8 cellular contexts compared by ENCODE assay signal in the genomic region with DNA sequence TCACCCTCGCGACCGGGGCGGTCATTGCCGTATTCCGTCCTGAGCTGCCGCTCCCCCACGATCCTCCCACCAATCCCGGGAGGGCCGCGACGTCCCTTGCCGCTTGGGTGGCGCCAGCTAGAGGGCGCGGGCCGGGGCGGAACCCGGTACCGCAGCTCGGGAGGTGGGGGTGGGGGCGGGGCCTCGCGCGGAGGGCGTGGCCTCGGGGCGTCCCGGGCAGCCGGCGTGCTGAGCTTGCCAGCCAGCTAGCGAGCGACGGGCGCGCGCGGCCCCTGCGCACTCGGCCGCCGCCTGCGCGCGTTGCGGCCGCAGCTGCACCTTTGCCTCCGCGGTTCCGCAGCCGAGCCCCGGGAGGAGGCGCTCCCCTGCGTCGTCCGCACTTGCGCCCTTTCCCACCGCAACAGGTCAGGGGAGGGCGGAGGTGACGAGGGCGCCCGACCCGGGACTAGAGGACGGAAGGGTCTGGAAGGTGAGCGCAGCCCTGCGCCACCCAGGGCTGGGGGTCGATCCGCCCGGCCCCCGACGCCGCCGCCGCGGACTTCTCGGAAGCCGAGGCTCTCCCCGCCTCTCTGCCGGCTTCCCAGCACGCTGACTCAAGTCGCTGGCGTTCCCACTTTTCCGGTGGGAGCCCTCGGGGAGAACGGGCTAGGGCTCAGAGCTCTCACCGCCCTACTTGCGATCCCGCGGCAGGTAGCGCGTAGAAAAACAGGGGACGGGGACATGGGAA. TPM values are rescaled to one million over a fixed set of nuclear protein-coding genes. Genes with fewer than 3 reads are reported as not detected.
A peak's percentile ranks its signal among the peaks of the same experiment; 100 is the strongest.
DNase-seq lines count a peak whose midpoint lies in the region; ATAC-seq and TF ChIP-seq lines count a peak whose summit lies in the region.

A gene with protein sequence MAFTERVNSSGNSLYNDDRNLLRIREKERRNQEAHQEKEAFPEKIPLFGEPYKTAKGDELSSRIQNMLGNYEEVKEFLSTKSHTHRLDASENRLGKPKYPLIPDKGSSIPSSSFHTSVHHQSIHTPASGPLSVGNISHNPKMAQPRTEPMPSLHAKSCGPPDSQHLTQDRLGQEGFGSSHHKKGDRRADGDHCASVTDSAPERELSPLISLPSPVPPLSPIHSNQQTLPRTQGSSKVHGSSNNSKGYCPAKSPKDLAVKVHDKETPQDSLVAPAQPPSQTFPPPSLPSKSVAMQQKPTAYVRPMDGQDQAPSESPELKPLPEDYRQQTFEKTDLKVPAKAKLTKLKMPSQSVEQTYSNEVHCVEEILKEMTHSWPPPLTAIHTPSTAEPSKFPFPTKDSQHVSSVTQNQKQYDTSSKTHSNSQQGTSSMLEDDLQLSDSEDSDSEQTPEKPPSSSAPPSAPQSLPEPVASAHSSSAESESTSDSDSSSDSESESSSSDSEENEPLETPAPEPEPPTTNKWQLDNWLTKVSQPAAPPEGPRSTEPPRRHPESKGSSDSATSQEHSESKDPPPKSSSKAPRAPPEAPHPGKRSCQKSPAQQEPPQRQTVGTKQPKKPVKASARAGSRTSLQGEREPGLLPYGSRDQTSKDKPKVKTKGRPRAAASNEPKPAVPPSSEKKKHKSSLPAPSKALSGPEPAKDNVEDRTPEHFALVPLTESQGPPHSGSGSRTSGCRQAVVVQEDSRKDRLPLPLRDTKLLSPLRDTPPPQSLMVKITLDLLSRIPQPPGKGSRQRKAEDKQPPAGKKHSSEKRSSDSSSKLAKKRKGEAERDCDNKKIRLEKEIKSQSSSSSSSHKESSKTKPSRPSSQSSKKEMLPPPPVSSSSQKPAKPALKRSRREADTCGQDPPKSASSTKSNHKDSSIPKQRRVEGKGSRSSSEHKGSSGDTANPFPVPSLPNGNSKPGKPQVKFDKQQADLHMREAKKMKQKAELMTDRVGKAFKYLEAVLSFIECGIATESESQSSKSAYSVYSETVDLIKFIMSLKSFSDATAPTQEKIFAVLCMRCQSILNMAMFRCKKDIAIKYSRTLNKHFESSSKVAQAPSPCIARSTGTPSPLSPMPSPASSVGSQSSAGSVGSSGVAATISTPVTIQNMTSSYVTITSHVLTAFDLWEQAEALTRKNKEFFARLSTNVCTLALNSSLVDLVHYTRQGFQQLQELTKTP (plus strand): TSS at position 240 of the 727 bp plus-strand sequence. CDS start 13,523 bp downstream, outside the sequence.

- H3K27me3 Mint-ChIP-seq in naive B cell, result no peaks in the 10 kb centered on the region
- H3K27me3 Mint-ChIP-seq in stimulated activated naive B cell treated with anti-CD40 and anti-IgM and Interleukin-4, amounts not matched to agents 10 μg/mL and 1 μg/mL and 100 μg/mL, for 72 hours, result no peaks in the 10 kb centered on the region

- WGBS in esophagus squamous epithelium, 2 donors, result 1% methylated on average over 24 of the region's 92 CpGs; no CpG with 5 or more reads in 1 of the 2 donors

- peak within 1 kb of the TSS; percentile 56 for H3K9ac ChIP-seq in KMS-11

- H3K9me3 Mint-ChIP-seq in naive B cell, result no peaks in the 10 kb centered on the region
- H3K9me3 Mint-ChIP-seq in stimulated activated naive B cell treated with anti-CD40 and anti-IgM and Interleukin-4, amounts not matched to agents 10 μg/mL and 1 μg/mL and 100 μg/mL, for 72 hours, result no peaks in the 10 kb centered on the region

- H3K27ac Mint-ChIP-seq in naive B cell, result peak within 1 kb of the TSS; percentile 93 to 98 (median 96)
- peak within 1 kb of the TSS; percentile 87 for H3K27ac Mint-ChIP-seq in stimulated activated naive B cell treated with anti-CD40 and anti-IgM and Interleukin-4, amounts not matched to agents 10 μg/mL and 1 μg/mL and 100 μg/mL, for 72 hours

- peaks cover 46 to 51% (median 48%) of the 10 kb centered on the region in 3 donors for H3K4me1 Mint-ChIP-seq in naive B cell
- peaks cover 22 to 52% of the 10 kb centered on the region in 2 donors for H3K4me1 Mint-ChIP-seq in stimulated activated naive B cell treated with anti-CD40 and anti-IgM and Interleukin-4, amounts not matched to agents 10 μg/mL and 1 μg/mL and 100 μg/mL, for 72 hours

- DNase-seq in DMS79 (lab: John Stamatoyannopoulos, UW), result peak; percentile 54
- peak; percentile 86 to 98 (median 95) for DNase-seq in Peyer's patch
- DNase-seq in activated T-cell treated with anti-CD3 and anti-CD28 coated beads, Interleukin-2, amount 50 U/mL, for 48 hours, result peak; percentile 89 to 92
- DNase-seq in esophagus squamous epithelium (lab: John Stamatoyannopoulos, UW), result peak; percentile 60
- peak; percentile 84 for DNase-seq in naive B cell
- DNase-seq in stimulated activated naive B cell treated with anti-CD40 and anti-IgM and Interleukin-4, amounts not matched to agents 10 μg/mL and 1 μg/mL and 100 μg/mL, for 72 hours, result peak; percentile 92

- H3K27ac ChIP-seq in KMS-11 (peak within 1 kb of the TSS; percentile 86), Peyer's patch (peak within 1 kb of the TSS; percentile 95 to 98 (median 96)), esophagus squamous epithelium (peak within 1 kb of the TSS; percentile 97 to 99 (median 98))

- TF ChIP-seq POLR2A in Peyer's patch (IDR thresholded peaks at IDR 0.05) (peak; percentile 79 to 91), esophagus squamous epithelium (IDR thresholded peaks at IDR 0.05) (peak in 3 of 4 donors; percentile 41 to 99 (median 75))

- no peaks in the 10 kb centered on the region for H3K36me3 Mint-ChIP-seq in naive B cell
- peaks cover 2 to 4% of the 10 kb centered on the region in 2 donors for H3K36me3 Mint-ChIP-seq in stimulated activated naive B cell treated with anti-CD40 and anti-IgM and Interleukin-4, amounts not matched to agents 10 μg/mL and 1 μg/mL and 100 μg/mL, for 72 hours

- H3K4me1 ChIP-seq in KMS-11 (ENCODE audit: low read depth, poor library complexity, severe bottlenecking) (peaks cover 44% of the 10 kb centered on the region), Peyer's patch (peaks cover under 1 to 27% (median 15%) of the 10 kb centered on the region in 4 donors), esophagus squamous epithelium (peaks cover 24 to 50% (median 27%) of the 10 kb centered on the region in 3 donors)

- H4K20me1 ChIP-seq in KMS-11 (ENCODE audit: insufficient read depth), result no peaks in the 10 kb centered on the region

- H3K4me3 ChIP-seq in KMS-11 (IDR thresholded peaks at IDR 0.05; ENCODE audit: insufficient read depth, low read depth, low read length), result peak within 1 kb of the TSS; percentile 87
- H3K4me3 ChIP-seq in Peyer's patch, result peak within 1 kb of the TSS; percentile 79 to 95 (median 90)
- peak within 1 kb of the TSS; percentile 81 to 98 (median 90) for H3K4me3 ChIP-seq in esophagus squamous epithelium

- no peaks in the 10 kb centered on the region for H3K36me3 ChIP-seq in KMS-11 (ENCODE audit: insufficient read depth)
- H3K36me3 ChIP-seq in Peyer's patch, result no peaks in the 10 kb centered on the region
- peaks cover 0 to 14% (median 0%) of the 10 kb centered on the region in 3 donors for H3K36me3 ChIP-seq in esophagus squamous epithelium

- peak within 1 kb of the TSS; percentile 48 for H2AFZ ChIP-seq in KMS-11 (ENCODE audit: low read depth)

- H3K4me3 Mint-ChIP-seq in naive B cell, result peak within 1 kb of the TSS; percentile 84 to 98 (median 96)
- peak within 1 kb of the TSS; percentile 84 to 92 for H3K4me3 Mint-ChIP-seq in stimulated activated naive B cell treated with anti-CD40 and anti-IgM and Interleukin-4, amounts not matched to agents 10 μg/mL and 1 μg/mL and 100 μg/mL, for 72 hours

- H3K4me2 ChIP-seq in KMS-11, result peak within 1 kb of the TSS; percentile 75

- peak; percentile 52 for ATAC-seq in GM21737 (IDR thresholded peaks at IDR 0.05; ENCODE audit: unreplicated experiment)
- peak; percentile 49 to 65 for ATAC-seq in naive B cell (ENCODE audit: low read depth in 2 of 2)
- ATAC-seq in stimulated activated naive B cell treated with anti-CD40 and anti-IgM and Interleukin-4, amounts not matched to agents 10 μg/mL and 1 μg/mL and 100 μg/mL, for 72 hours (replicated peaks), result peak; percentile 65 to 72

- intact Hi-C loops in esophagus squamous epithelium (cut with DNase I), result loop anchor here (2.0 kb wide), 1 partner anchor 72 kb away; no protein-coding TSS in a partner anchor

- TF ChIP-seq CTCF in KMS-11 (conservative IDR thresholded peaks at IDR 0.05; ENCODE audit: low read depth, low read length) (peak; percentile 36; the same call in 1 of the 2 replicates), Peyer's patch (IDR thresholded peaks at IDR 0.05) (peak; percentile 18 to 62 (median 54)), esophagus squamous epithelium (IDR thresholded peaks at IDR 0.05) (peak; percentile 53 to 76 (median 60))

- H3K27me3 ChIP-seq in KMS-11 (ENCODE audit: insufficient read depth, low read depth) (no peaks in the 10 kb centered on the region), Peyer's patch (no peaks in the 10 kb centered on the region), esophagus squamous epithelium (no peaks in the 10 kb centered on the region)

- peaks cover 47% of the 10 kb centered on the region for H3K79me2 ChIP-seq in KMS-11 (ENCODE audit: insufficient read depth, low read depth)

- H3K9me3 ChIP-seq in Peyer's patch, result no peaks in the 10 kb centered on the region
- no peaks in the 10 kb centered on the region for H3K9me3 ChIP-seq in esophagus squamous epithelium

RNA-seq across cellular contexts. Expression of the gene that starts here (rescaled TPM):
- 100 to 1,000 TPM in 3 of 4 donors, 10 to 100 TPM in 1; 72.5 to 128 (median 108) TPM for total RNA-seq in Peyer's patch
- total RNA-seq in esophagus squamous epithelium, result 10 to 100 TPM; 22.9 to 47.1 (median 34.0) TPM
- 10 to 100 TPM; 33.1 to 72.0 (median 55.4) TPM for polyA plus RNA-seq in naive B cell (ENCODE audit: low read depth in 6 of 6)

Comparison
In these comparisons a context has a peak if more than half of its experiments do, and no peak if none do; other contexts are left out.
1. Peak in every context shown above with its lines: DNase-seq, ATAC-seq, H3K4me3 ChIP-seq and H3K27ac ChIP-seq.